Comparison of ENCODE assay signal across 8 cellular contexts in genomic region chr1:24503870-24504523, GRCh38. TPM values are rescaled to one million over a fixed set of nuclear protein-coding genes. Genes with fewer than 3 reads are reported as not detected.
DNase-seq lines count a peak whose midpoint lies in the region; ATAC-seq and TF ChIP-seq lines count a peak whose summit lies in the region.

No MANE protein-coding gene starts in this region.

- H3K27ac ChIP-seq in SK-N-SH (ENCODE audit: low read depth in 2 of 2, low read length in 1 of 2): no peak overlapping the region
- no peak overlapping the region for H3K27ac ChIP-seq in iPS-18a (ENCODE audit: low read length)
- no peak overlapping the region for H3K27ac ChIP-seq in stomach smooth muscle (ENCODE audit: low read length)
- H3K27ac ChIP-seq in SJCRH30: no peak overlapping the region

- CTCF ChIA-PET in SK-N-SH (lab: Yijun Ruan, JAX): interaction anchor here (0.8 to 3.1 kb wide), 5 partner anchors 13 to 305 kb away, joined by 3 to 12 read pairs (median 3); partner anchors contain the start of gene NIPAL3

- peaks cover 0 to 7% of the 10 kb centered on the region in 2 experiments; a peak in 1 of 4 replicates for H3K4me1 ChIP-seq in SK-N-SH (ENCODE audit: control insufficient read depth in 1 of 2, insufficient read depth in 2 of 2, low read depth in 1 of 2, low read length in 1 of 2)
- H3K4me1 ChIP-seq in iPS-18a (ENCODE audit: control insufficient read depth, low read depth, low read length): peaks cover 21% of the 10 kb centered on the region
- H3K4me1 ChIP-seq in stomach smooth muscle (ENCODE audit: control insufficient read depth, insufficient read depth, low read length): peaks cover 9% of the 10 kb centered on the region
- H3K4me1 ChIP-seq in SJCRH30: no peaks in the 10 kb centered on the region

- H3K79me2 ChIP-seq in SK-N-SH (ENCODE audit: insufficient read depth): peaks cover 33% of the 10 kb centered on the region

- H3K4me3 ChIP-seq in SK-N-SH (ENCODE audit: low read depth in 2 of 2, low read length in 1 of 2): peak overlapping the region; percentile 64 to 82; a peak in 3 of 4 replicates
- H3K4me3 ChIP-seq in iPS-18a (ENCODE audit: low read length): peak overlapping the region; percentile 50
- peak overlapping the region; percentile 71 to 82 for H3K4me3 ChIP-seq in stomach smooth muscle (ENCODE audit: low read length in 2 of 2)
- H3K4me3 ChIP-seq in SJCRH30: no peak overlapping the region

- peaks cover 2% of the 10 kb centered on the region for H3K27me3 Mint-ChIP-seq in activated T-cell treated with anti-CD3 and anti-CD28 coated beads, Interleukin-2, amount 50 U/mL, for 4 hours (ENCODE audit: low read depth)

- H3K36me3 ChIP-seq in SK-N-SH (replicated peaks in 1 of 2; ENCODE audit: control insufficient read depth in 1 of 2, insufficient read depth in 2 of 2, low read length in 1 of 2): peaks cover 0 to 5% of the 10 kb centered on the region in 2 experiments
- H3K36me3 ChIP-seq in iPS-18a (ENCODE audit: control insufficient read depth, low read depth, low read length): no peaks in the 10 kb centered on the region
- no peaks in the 10 kb centered on the region for H3K36me3 ChIP-seq in stomach smooth muscle (ENCODE audit: control insufficient read depth in 2 of 2, insufficient read depth in 2 of 2, low read length in 2 of 2)
- H3K36me3 ChIP-seq in SJCRH30: no peaks in the 10 kb centered on the region

- H3F3A ChIP-seq in SK-N-SH (replicated peaks; ENCODE audit: insufficient read depth): peaks cover 4% of the 10 kb centered on the region

- WGBS in SK-N-SH (ENCODE audit: low lambda C conversion rate): 89% methylated on average over 7 of the region's 7 CpGs

- TF ChIP-seq RAD21 in SK-N-SH (IDR thresholded peaks at IDR 0.05; ENCODE audit: low read length): no peak

- peak overlapping the region; percentile 98 for H3K4me3 Mint-ChIP-seq in activated T-cell treated with anti-CD3 and anti-CD28 coated beads, Interleukin-2, amount 50 U/mL, for 4 hours

- POLR2A ChIA-PET in SK-N-SH (lab: Yijun Ruan, JAX): interaction anchor here (0.6 kb wide), 1 partner anchor 110 kb away, joined by 3 read pairs; no protein-coding TSS in a partner anchor

- H3K4me2 ChIP-seq in SK-N-SH: peak overlapping the region; percentile 89

- H3K9ac ChIP-seq in SK-N-SH (peak overlapping the region; percentile 69; the same call in 1 of the 2 replicates), iPS-18a (ENCODE audit: low read length) (no peak overlapping the region), stomach smooth muscle (ENCODE audit: low read length in 2 of 2) (peak overlapping the region in 1 of 2 donors; percentile 61)

- TF ChIP-seq CTCF in SK-N-SH (IDR thresholded peaks at IDR 0.05): no peak

- no peaks in the 10 kb centered on the region for H3K9me3 ChIP-seq in SK-N-SH
- no peaks in the 10 kb centered on the region for H3K9me3 ChIP-seq in iPS-18a (ENCODE audit: control insufficient read depth, low read depth, low read length)
- no peaks in the 10 kb centered on the region for H3K9me3 ChIP-seq in stomach smooth muscle (ENCODE audit: control insufficient read depth in 2 of 2, low read length in 2 of 2)
- no peaks in the 10 kb centered on the region for H3K9me3 ChIP-seq in SJCRH30 (replicated peaks)

- no peaks in the 10 kb centered on the region for H4K20me1 ChIP-seq in SK-N-SH (ENCODE audit: insufficient read depth)

- ATAC-seq in SK-N-SH treated with all-trans-retinoic acid at 6 μM for 48 hours: no peak
- ATAC-seq in activated T-cell treated with anti-CD3 and anti-CD28 coated beads, Interleukin-2, amount 50 U/mL, for 4 hours: no peak

- H3K4me1 Mint-ChIP-seq in activated T-cell treated with anti-CD3 and anti-CD28 coated beads, Interleukin-2, amount 50 U/mL, for 4 hours (ENCODE audit: low read depth): peaks cover 73% of the 10 kb centered on the region

- H2AFZ ChIP-seq in SK-N-SH (ENCODE audit: low read depth): peak overlapping the region; percentile 86; the same call in 1 of the 2 replicates

- H3K36me3 Mint-ChIP-seq in activated T-cell treated with anti-CD3 and anti-CD28 coated beads, Interleukin-2, amount 50 U/mL, for 4 hours (ENCODE audit: insufficient read depth): peaks cover 2% of the 10 kb centered on the region

- DNase-seq in SK-N-SH (no peak), SJCRH30 (no peak), GDM1 (lab: John Stamatoyannopoulos, UW) (no peak), Kasumi-1 (lab: John Stamatoyannopoulos, UW) (no peak)
- DNase-seq in activated T-cell treated with anti-CD3 and anti-CD28 coated beads, Interleukin-2, amount 50 U/mL, for 4 hours: no peak

- H3K27me3 ChIP-seq in SK-N-SH (ENCODE audit: insufficient read depth) (no peaks in the 10 kb centered on the region), iPS-18a (ENCODE audit: control insufficient read depth, insufficient read depth, low read length) (peaks cover 27% of the 10 kb centered on the region), stomach smooth muscle (ENCODE audit: control insufficient read depth in 1 of 2, insufficient read depth in 2 of 2, low read length in 2 of 2) (no peaks in the 10 kb centered on the region), SJCRH30 (peaks cover 26% of the 10 kb centered on the region)

- H3K9me3 Mint-ChIP-seq in activated T-cell treated with anti-CD3 and anti-CD28 coated beads, Interleukin-2, amount 50 U/mL, for 4 hours: no peaks in the 10 kb centered on the region

- no peak for TF ChIP-seq EP300 in SK-N-SH (IDR thresholded peaks at IDR 0.05; ENCODE audit: borderline replicate concordance in 1 of 2, low read depth in 1 of 2, low read length in 1 of 2)

- no peaks in the 10 kb centered on the region for H3K9me2 ChIP-seq in SK-N-SH

TF ChIP-seq in SK-N-SH, 30 proteins besides CTCF, POLR2A, EP300 and RAD21:
- TF ChIP-seq FOXJ3 (CRISPR knock-in tag; IDR thresholded peaks at IDR 0.05) (no peak), POLR2AphosphoS5 (IDR thresholded peaks at IDR 0.05; ENCODE audit: low read depth, low read length) (no peak), FOSL2 (IDR thresholded peaks at IDR 0.05; ENCODE audit: borderline replicate concordance, low read depth) (no peak)

TF ChIP-seq in SK-N-SH treated with all-trans-retinoic acid at 6 μM for 48 hours, 23 proteins besides CTCF, POLR2A, EP300 and RAD21 (continues in another document):
- TF ChIP-seq SNAI2 (CRISPR knock-in tag; IDR thresholded peaks at IDR 0.05) (no peak), ZNF8 (CRISPR knock-in tag; IDR thresholded peaks at IDR 0.05) (no peak), ISL1 (CRISPR knock-in tag; IDR thresholded peaks at IDR 0.05) (no peak), CREB5 (CRISPR knock-in tag; IDR thresholded peaks at IDR 0.05; ENCODE audit: low read depth) (no peak), ZNF565 (CRISPR knock-in tag; conservative IDR thresholded peaks at IDR 0.05; ENCODE audit: low read depth) (no peak), BACH2 (CRISPR knock-in tag; IDR thresholded peaks at IDR 0.05; ENCODE audit: borderline replicate concordance) (no peak), CSDC2 (CRISPR knock-in tag; IDR thresholded peaks at IDR 0.05) (no peak), OSR1 (CRISPR knock-in tag; IDR thresholded peaks at IDR 0.05) (no peak), GLIS3 (CRISPR knock-in tag; IDR thresholded peaks at IDR 0.05) (no peak), CSRNP3 (CRISPR knock-in tag; IDR thresholded peaks at IDR 0.05) (no peak)

RNA-seq across cellular contexts. Expression of gene RCAN3, which starts 1.4 kb away (rescaled TPM):
- 4.8 TPM in 2 replicates for polyA plus RNA-seq in SK-N-SH (2012; rRNA removed)
- 6.0 and 6.3 TPM in 2 replicates for polyA plus RNA-seq in SK-N-SH (2012; cell fraction: cytosol; rRNA removed)
- polyA plus RNA-seq in SK-N-SH (2012; cell fraction: nucleus; rRNA removed): 5.0 and 6.2 TPM in 2 replicates
- 10 to 100 TPM; 45.0 to 51.7 (median 47.4) TPM for total RNA-seq in activated T-cell treated with anti-CD3 and anti-CD28 coated beads, Interleukin-2, amount 50 U/mL, for 4 hours
- 0.18 and 0.25 TPM in 2 replicates for total RNA-seq in SJCRH30 (2014; rRNA removed; shearing (Covaris generic))

RNA-seq across cellular contexts. Expression of gene NCMAP, which starts 51.9 kb away (rescaled TPM):
- 0.02 TPM in 1 of 2 replicates, not detected in the other for polyA plus RNA-seq in SK-N-SH (2012; rRNA removed)
- 0.01 TPM in 2 replicates for polyA plus RNA-seq in SK-N-SH (2012; cell fraction: cytosol; rRNA removed)
- 0.01 TPM in 1 of 2 replicates, not detected in the other for polyA plus RNA-seq in SK-N-SH (2012; cell fraction: nucleus; rRNA removed)
- total RNA-seq in activated T-cell treated with anti-CD3 and anti-CD28 coated beads, Interleukin-2, amount 50 U/mL, for 4 hours: under 1 TPM in 2 of 3 donors, not detected in 1; 0.08 to 0.10 TPM
- total RNA-seq in SJCRH30 (2014; rRNA removed; shearing (Covaris generic)): not detected in 2 replicates

Comparison
In these comparisons a context has a peak if more than half of its experiments do, and no peak if none do; other contexts are left out.
1. RNA of gene RCAN3, which starts 1.4 kb away (total RNA-seq): 45.0 to 51.7 TPM in activated T-cell treated with anti-CD3 and anti-CD28 coated beads, Interleukin-2, amount 50 U/mL, for 4 hours; 0.18 to 0.25 TPM in SJCRH30; every median in the first group is over 10 times any median in the second.